In the genomic region with DNA sequence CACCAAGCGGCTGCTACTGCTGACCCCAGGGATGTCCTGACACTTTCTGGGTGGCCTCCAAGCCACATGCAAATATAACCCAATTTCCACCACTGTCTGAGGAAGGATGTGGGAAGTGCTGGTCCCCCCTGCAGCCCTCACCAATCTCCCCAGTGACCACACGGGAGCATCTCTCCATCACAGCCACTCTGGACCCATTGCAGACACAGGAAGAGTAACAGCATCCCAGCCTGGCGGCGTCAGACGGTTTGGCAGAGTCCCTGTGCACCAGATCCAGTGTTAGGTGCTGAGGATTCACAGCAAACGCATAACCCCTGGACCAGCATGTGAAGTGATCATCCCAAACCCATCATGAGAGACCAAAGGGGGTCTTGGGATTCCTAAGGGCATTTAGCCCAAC, we compare ENCODE assay signal across 22 cellular contexts.
DNase-seq lines count a peak whose midpoint lies in the region; ATAC-seq and TF ChIP-seq lines count a peak whose summit lies in the region.
"Had no signal": no experiment of that assay in that cellular context is flagged by ENCODE, and none has a peak within 500 bp of the region (broad histone marks: within the 10 kb centered on the region; RNA-seq: fewer than 3 reads in every experiment).

No MANE protein-coding gene starts in this region.

- no peak overlapping the region for H3K4me2 ChIP-seq in H9 (ENCODE audit: insufficient read depth, insufficient read length, low read length)

- H3K27ac Mint-ChIP-seq in H9 (peak overlapping the region in 1 of 3 experiments; percentile 5; a peak in 1 of 7 replicates), immature natural killer cell (peak overlapping the region in 1 of 6 donors; percentile 3)

- no peak overlapping the region for H3K4me3 ChIP-seq in ascending aorta
- no peak overlapping the region for H3K4me3 ChIP-seq in tibial artery
- H3K4me3 ChIP-seq in upper lobe of left lung = no peak overlapping the region
- H3K4me3 ChIP-seq: GM12878 had no signal

- H3K4me3 Mint-ChIP-seq in H9 = no peak overlapping the region
- H3K4me3 Mint-ChIP-seq in immature natural killer cell = no peak overlapping the region
- H3K4me3 Mint-ChIP-seq: CD4-positive, alpha-beta memory T cell had no signal

- no peak overlapping the region for H4K5ac ChIP-seq in H9 (ENCODE audit: insufficient read length, low read depth, low read length)

- no peak overlapping the region for H2BK5ac ChIP-seq in H9 (ENCODE audit: insufficient read length, low read length)

- H3K36me3 ChIP-seq in ascending aorta = no peaks in the 10 kb centered on the region
- H3K36me3 ChIP-seq in tibial artery = no peaks in the 10 kb centered on the region
- no peaks in the 10 kb centered on the region for H3K36me3 ChIP-seq in upper lobe of left lung

- WGBS in H9 (ENCODE audit: extremely low coverage, insufficient read length, low lambda C conversion rate) = no CpG with 5 or more reads among the region's 6 CpGs
- 59 to 100% methylated on average over 1 to 6 of the region's 6 CpGs for WGBS in upper lobe of left lung, 2 donors

- DNase-seq in H9 (no peak), ascending aorta (ENCODE audit: low spot score in 2 of 2) (no peak), immature natural killer cell (peak in 2 of 3 donors; percentile 12 to 14), tibial artery (no peak), dedifferentiated amniotic fluid mesenchymal stem cell (ENCODE audit: extremely low spot score) (no peak), upper lobe of left lung (no peak)
- DNase-seq: C1 segment of cervical spinal cord; Caco-2; CD4-positive, alpha-beta memory T cell; EL; GDM1; NCI-H1105; NCI-H1436 treated with DMSO at 0.1 percent for 48 hours; NCI-H1930; NCI-H2107; NCI-H446; NCI-H524 treated with DMSO at 0.1 percent for 48 hours; NCI-H774; SIG-M5 had no signal

- H3K56ac ChIP-seq in H9 (ENCODE audit: insufficient read length, low read depth, low read length) = no peak overlapping the region

- H3K23me2 ChIP-seq in H9 (ENCODE audit: insufficient read length, low read depth, low read length, poor library complexity, severe bottlenecking) = no peaks in the 10 kb centered on the region

- H3K27ac ChIP-seq in H9 (ENCODE audit: insufficient read length, low read depth, low read length) (no peak overlapping the region), ascending aorta (peak overlapping the region; percentile 81 to 88), tibial artery (peak overlapping the region; percentile 77 to 80), upper lobe of left lung (no peak overlapping the region)
- H3K27ac ChIP-seq: HL-60 had no signal

- H2AK5ac ChIP-seq in H9 (ENCODE audit: insufficient read length, low read length) = no peak overlapping the region

- H3K4me1 ChIP-seq in H9 (ENCODE audit: insufficient read depth, low read length) = peaks cover 4% of the 10 kb centered on the region; the same call in 1 of the 2 replicates
- peaks cover 6 to 15% of the 10 kb centered on the region in 2 donors for H3K4me1 ChIP-seq in ascending aorta
- peaks cover 0 to 29% (median 20%) of the 10 kb centered on the region in 4 donors for H3K4me1 ChIP-seq in tibial artery
- no peaks in the 10 kb centered on the region for H3K4me1 ChIP-seq in upper lobe of left lung
- H3K4me1 ChIP-seq: Caco-2 had no signal

- H3K18ac ChIP-seq in H9 (ENCODE audit: insufficient read length, low read depth, low read length) = no peak overlapping the region

- H3K9me3 Mint-ChIP-seq in H9 (no peaks in the 10 kb centered on the region), immature natural killer cell (no peaks in the 10 kb centered on the region)

- H4K91ac ChIP-seq in H9 (ENCODE audit: insufficient read length, low read depth, low read length) = no peak overlapping the region

- H3K9ac ChIP-seq in H9 (ENCODE audit: extremely low read depth, insufficient read length, low read length) = no peak overlapping the region

- no peaks in the 10 kb centered on the region for H3K36me3 Mint-ChIP-seq in H9 (ENCODE audit: insufficient read depth in 1 of 3, low read depth in 3 of 3)
- H3K36me3 Mint-ChIP-seq in immature natural killer cell = no peaks in the 10 kb centered on the region
- H3K36me3 Mint-ChIP-seq: CD4-positive, alpha-beta memory T cell had no signal

- H3T11ph ChIP-seq in H9 (ENCODE audit: low read length) = no peak overlapping the region

- intact Hi-C loops in ascending aorta (cut with DNase I) (loop anchor here (5.0 kb wide), 1 partner anchor 92 kb away; no protein-coding TSS in a partner anchor), tibial artery (cut with DNase I; ENCODE audit: low total_unique reads) (no loop called here)

- H3K23ac ChIP-seq in H9 (ENCODE audit: insufficient read length, low read depth, low read length) = no peak overlapping the region

- no peak overlapping the region for H4K8ac ChIP-seq in H9 (replicated peaks; ENCODE audit: insufficient read length, low read depth, low read length)

- TF ChIP-seq POLR2A in upper lobe of left lung (IDR thresholded peaks at IDR 0.05) = no peak
- no peak for TF ChIP-seq POLR2A in GM18505 (IDR thresholded peaks at IDR 0.05; ENCODE audit: borderline replicate concordance, extremely low read depth, insufficient read depth, insufficient read length)

- TF ChIP-seq CTCF in H9 (conservative IDR thresholded peaks at IDR 0.05) = no peak
- no peak for TF ChIP-seq CTCF in ascending aorta (IDR thresholded peaks at IDR 0.05)
- TF ChIP-seq CTCF in tibial artery (IDR thresholded peaks at IDR 0.05) = no peak
- TF ChIP-seq CTCF in upper lobe of left lung (IDR thresholded peaks at IDR 0.05) = no peak

- no peak overlapping the region for H2BK12ac ChIP-seq in H9 (ENCODE audit: insufficient read length, low read depth, low read length)

- no peak overlapping the region for H2BK20ac ChIP-seq in H9 (ENCODE audit: low read depth, low read length, poor library complexity, severe bottlenecking)

- H3K4me1 Mint-ChIP-seq in H9 (peaks cover 19 to 25% of the 10 kb centered on the region in 2 experiments), immature natural killer cell (peaks cover 18% of the 10 kb centered on the region in 2 donors)

- no peak overlapping the region for H2AFZ ChIP-seq in H9 (ENCODE audit: low read length)

- H2BK15ac ChIP-seq in H9 (ENCODE audit: low read depth, low read length) = no peak overlapping the region

- no peak overlapping the region for H3K4ac ChIP-seq in H9 (ENCODE audit: low read depth, low read length)

- H2BK120ac ChIP-seq in H9 (ENCODE audit: low read depth, low read length, poor library complexity, severe bottlenecking) = no peak overlapping the region

- H3K79me1 ChIP-seq in H9 (ENCODE audit: insufficient read depth, low read depth, low read length, poor library complexity, severe bottlenecking) = no peaks in the 10 kb centered on the region

- no peaks in the 10 kb centered on the region for H3K79me2 ChIP-seq in H9 (ENCODE audit: insufficient read depth, low read length)

- peaks cover 4% of the 10 kb centered on the region; the same call in 1 of the 2 replicates for H3K27me3 ChIP-seq in H9 (ENCODE audit: insufficient read depth, low read length)
- H3K27me3 ChIP-seq in ascending aorta = no peaks in the 10 kb centered on the region
- no peaks in the 10 kb centered on the region for H3K27me3 ChIP-seq in tibial artery
- H3K27me3 ChIP-seq in upper lobe of left lung = peaks cover 0 to 4% (median 0%) of the 10 kb centered on the region in 4 donors

- H3K14ac ChIP-seq in H9 (ENCODE audit: insufficient read depth, low read length) = peak overlapping the region; percentile 16; the same call in 1 of the 2 replicates

- TF ChIP-seq EP300 in upper lobe of left lung (IDR thresholded peaks at IDR 0.05) = no peak

- H4K20me1 ChIP-seq in H9 (ENCODE audit: control insufficient read depth, insufficient read depth, insufficient read length) = no peaks in the 10 kb centered on the region

- no peaks in the 10 kb centered on the region for H3K9me3 ChIP-seq in H9 (ENCODE audit: control insufficient read depth, low read depth, low read length)
- H3K9me3 ChIP-seq in ascending aorta = no peaks in the 10 kb centered on the region
- no peaks in the 10 kb centered on the region for H3K9me3 ChIP-seq in tibial artery
- H3K9me3 ChIP-seq in upper lobe of left lung = no peaks in the 10 kb centered on the region
- H3K9me3 ChIP-seq: Caco-2 had no signal

- ATAC-seq in upper lobe of left lung (ENCODE audit: low FRiP score in 2 of 2) (no peak), GM18505 (IDR thresholded peaks at IDR 0.05; ENCODE audit: unreplicated experiment) (no peak)
- ATAC-seq: GM12878 had no signal

- peaks cover 71% of the 10 kb centered on the region for H3K27me3 Mint-ChIP-seq in H9 (ENCODE audit: low read depth)
- H3K27me3 Mint-ChIP-seq in immature natural killer cell (ENCODE audit: low read depth in 3 of 3) = peaks cover 9 to 10% (median 9%) of the 10 kb centered on the region in 3 donors
- H3K27me3 Mint-ChIP-seq: CD4-positive, alpha-beta memory T cell had no signal

Comparison
In these comparisons a context has a peak if more than half of its experiments do, and no peak if none do; other contexts are left out.
1. DNase-seq: peak in immature natural killer cell (2 of 3); none in H9 (single experiment), ascending aorta (0 of 2), tibial artery (0 of 2), dedifferentiated amniotic fluid mesenchymal stem cell (single experiment) and upper lobe of left lung (0 of 2).
2. H3K27ac ChIP-seq: peak in ascending aorta (2 of 2) and tibial artery (2 of 2); none in H9 (single experiment) and upper lobe of left lung (0 of 4).